In the genomic region with DNA sequence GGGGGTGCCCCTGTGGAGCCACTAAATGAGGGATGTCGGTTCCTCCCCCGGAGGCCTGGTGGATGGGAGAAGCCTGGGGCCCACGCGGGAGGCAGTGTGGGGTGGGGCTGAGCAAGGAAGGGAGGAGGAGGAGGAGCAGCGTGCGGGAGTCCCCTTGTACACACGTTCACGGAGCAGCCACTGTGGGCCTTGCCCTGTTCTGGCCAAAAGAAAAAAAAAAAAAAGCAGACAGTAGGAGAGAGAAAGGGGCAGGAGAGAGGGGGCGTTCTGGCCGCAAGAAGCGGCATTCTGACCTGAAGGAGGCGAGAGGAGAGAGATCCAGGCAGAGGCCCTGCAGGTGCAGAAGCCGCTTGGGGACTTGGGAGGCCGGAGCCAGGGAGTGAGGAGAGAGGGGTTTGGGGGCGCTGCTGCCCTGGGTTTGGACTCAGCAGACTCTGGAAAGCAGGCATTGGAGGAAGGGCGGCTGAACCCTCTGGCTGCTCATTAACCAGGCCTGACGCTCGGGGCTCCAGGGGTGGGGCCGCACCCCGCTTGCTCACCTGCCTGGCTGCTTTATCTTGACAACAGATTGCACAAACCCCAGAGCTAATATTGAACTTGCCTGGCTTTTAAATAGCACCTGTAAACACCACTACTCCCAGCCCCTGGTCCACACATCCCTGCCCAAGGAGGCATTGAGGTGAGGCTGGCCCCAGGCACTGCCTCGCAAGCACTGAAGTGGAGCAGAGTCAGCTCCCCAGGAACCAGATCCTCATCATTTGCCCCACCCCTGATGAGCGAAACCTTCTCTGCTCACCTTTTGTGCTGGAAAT, we compare ENCODE assay signal across 9 cellular contexts.
DNase-seq lines count a peak whose midpoint lies in the region; ATAC-seq, FAIRE-seq and TF ChIP-seq lines count a peak whose summit lies in the region.
"Had no signal": no experiment of that assay in that cellular context is flagged by ENCODE, and none has a peak within 500 bp of the region (broad histone marks: within the 10 kb centered on the region; RNA-seq: fewer than 3 reads in every experiment).

No MANE protein-coding gene starts in this region.

- H3K27me3 ChIP-seq in H1 (replicated peaks in 1 of 4; ENCODE audit: control insufficient read depth in 3 of 4, extremely low read depth in 1 of 4, insufficient read depth in 3 of 4, low read length in 3 of 4) = no peaks in the 10 kb centered on the region
- no peaks in the 10 kb centered on the region for H3K27me3 ChIP-seq in neural progenitor cell

- no peak overlapping the region for H2BK120ac ChIP-seq in H1 (replicated peaks; ENCODE audit: low read depth, low read length)

- H3K4me3 ChIP-seq in NB4 (ENCODE audit: low read depth, low read length) (no peak overlapping the region), H1 (ENCODE audit: extremely low read depth in 1 of 4, insufficient read depth in 2 of 4, low read depth in 3 of 4, low read length in 4 of 4) (no peak overlapping the region), neural progenitor cell (no peak overlapping the region)

- no peak for FAIRE-seq in H1 (lab: Jason Lieb, UNC)

- no peak overlapping the region for H2BK15ac ChIP-seq in H1 (ENCODE audit: low read length)

- TF ChIP-seq RAD21 in H1 (IDR thresholded peaks at IDR 0.05 in 1 of 2, conservative IDR thresholded peaks at IDR 0.05 in 1 of 2; ENCODE audit: low read depth in 2 of 2, low read length in 2 of 2) = peak; percentile 30 to 46; a peak in 3 of 4 replicates

- H3K9ac ChIP-seq in H1 (replicated peaks in 1 of 4; ENCODE audit: extremely low read depth in 1 of 4, low read depth in 3 of 4, low read length in 3 of 4) = no peak overlapping the region
- no peak overlapping the region for H3K9ac ChIP-seq in neural progenitor cell

- POLR2A ChIA-PET in H1 (lab: Charles Lee; ENCODE audit: partially characterized antibody) = interaction anchor here (0.6 to 1.2 kb wide), 4 partner anchors 16 to 235 kb away, joined by 3 read pairs; no protein-coding TSS in a partner anchor

- H4K8ac ChIP-seq in H1 (ENCODE audit: extremely low read depth, insufficient read depth, low read length) = 0 out of 2 replicates have a peak overlapping the region, but pooled peaks have one; percentile 17

- H3K79me1 ChIP-seq in H1 (ENCODE audit: low read depth, low read length) = no peaks in the 10 kb centered on the region

- TF ChIP-seq POLR2A in NB4 (IDR thresholded peaks at IDR 0.05; ENCODE audit: extremely low read depth, insufficient read length) = no peak
- no peak for TF ChIP-seq POLR2A in H1 (IDR thresholded peaks at IDR 0.05; ENCODE audit: control extremely low read depth in 1 of 2, low read depth in 2 of 2, low read length in 2 of 2)

- H3K9me3 ChIP-seq in H1 (ENCODE audit: insufficient read depth in 2 of 2, low read depth in 1 of 2, low read length in 1 of 2) (no peaks in the 10 kb centered on the region; a peak in 1 of 4 replicates), neural progenitor cell (ENCODE audit: low read depth) (no peaks in the 10 kb centered on the region)

- ATAC-seq in HG02763 (IDR thresholded peaks at IDR 0.05; ENCODE audit: unreplicated experiment) = no peak

- no peak overlapping the region for H2BK5ac ChIP-seq in H1 (ENCODE audit: low read depth, low read length)

- peaks cover 10% of the 10 kb centered on the region; the same call in 1 of the 2 replicates for H3K23me2 ChIP-seq in H1 (ENCODE audit: low read depth, low read length)

- DNase-seq in NCI-H1417 (lab: John Stamatoyannopoulos, UW) (peak; percentile 45 to 89 (median 79)), NCI-H1417 treated with DMSO at 0.1 percent for 48 hours (lab: John Stamatoyannopoulos, UW) (no peak), NB4 (ENCODE audit: low read depth) (peak; percentile 35), H1 (ENCODE audit: low read depth in 1 of 2, low spot score in 2 of 2) (peak in 1 of 2 experiments; percentile 64), neural progenitor cell (ENCODE audit: low spot score) (peak; percentile 74), SKM-1 treated with dmso at 0.1 percent for 144 hours (lab: John Stamatoyannopoulos, UW; ENCODE audit: unreplicated experiment) (no peak)
- DNase-seq in stimulated activated CD4-positive, alpha-beta T cell treated with anti-CD3 and anti-CD28 coated beads, Interleukin-1b, Interleukin-23, amount 100 ng/mL, for 48 hours = no peak
- DNase-seq: HCEC 1CT had no signal

- 60% methylated on average over 15 of the region's 22 CpGs; no CpG with 5 or more reads in 1 of the 2 experiments for WGBS in H1 (ENCODE audit: extremely low coverage in 1 of 2, insufficient coverage in 1 of 2, insufficient read length in 1 of 2, insufficient replicate concordance in 2 of 2, low coverage in 1 of 2, low lambda C conversion rate in 2 of 2, missing lambda C conversion rate in 1 of 2), 2 experiments

- H2AFZ ChIP-seq in H1 (ENCODE audit: low read length) (no peak overlapping the region), neural progenitor cell (replicated peaks) (no peak overlapping the region)

- H3K4me1 Mint-ChIP-seq in neural progenitor cell = peaks cover 34% of the 10 kb centered on the region

- peaks cover 27% of the 10 kb centered on the region for H3F3A ChIP-seq in neural progenitor cell (ENCODE audit: low read depth)

- no peaks in the 10 kb centered on the region for H3K9me3 Mint-ChIP-seq in neural progenitor cell

- no peak for TF ChIP-seq EP300 in H1 (IDR thresholded peaks at IDR 0.05; ENCODE audit: borderline replicate concordance in 1 of 2, low read depth in 2 of 2, low read length in 2 of 2)

- H4K5ac ChIP-seq in H1 (ENCODE audit: insufficient read length, low read depth, low read length) = no peak overlapping the region

- H3K23ac ChIP-seq in H1 (ENCODE audit: insufficient read length) = no peak overlapping the region

- peak overlapping the region; percentile 74 for H3K4ac ChIP-seq in H1 (replicated peaks; ENCODE audit: insufficient read length, low read depth, low read length)

- H2AK5ac ChIP-seq in H1 (ENCODE audit: low read depth, low read length) = 0 out of 2 replicates have a peak overlapping the region, but pooled peaks have one; percentile 53

- no peak overlapping the region for H4K91ac ChIP-seq in H1 (replicated peaks; ENCODE audit: insufficient read length, low read length)

- H3K79me2 ChIP-seq in H1 (ENCODE audit: control insufficient read depth in 1 of 2, insufficient read depth in 2 of 2, low read length in 2 of 2) (no peaks in the 10 kb centered on the region), neural progenitor cell (ENCODE audit: low read depth) (no peaks in the 10 kb centered on the region)

- peaks cover 0 to 21% (median 5%) of the 10 kb centered on the region in 4 experiments; a peak in 5 of 7 replicates for H3K4me1 ChIP-seq in H1 (replicated peaks in 1 of 4; ENCODE audit: control insufficient read depth in 3 of 4, insufficient read depth in 4 of 4, low read length in 3 of 4)
- H3K4me1 ChIP-seq in neural progenitor cell = peaks cover 22% of the 10 kb centered on the region

- H3K18ac ChIP-seq in H1 (ENCODE audit: extremely low read depth, low read length) = no peak overlapping the region

- TF ChIP-seq CTCF in NB4 (IDR thresholded peaks at IDR 0.05; ENCODE audit: low read depth, low read length) (no peak), H1 (IDR thresholded peaks at IDR 0.05; ENCODE audit: control extremely low read depth in 1 of 3, insufficient read depth in 1 of 3, low read depth in 1 of 3, low read length in 3 of 3) (peak in 2 of 3 experiments; percentile 9 to 42; a peak in 3 of 4 replicates), neural progenitor cell (IDR thresholded peaks at IDR 0.05) (peak; percentile 22)

- no peak overlapping the region for H3K56ac ChIP-seq in H1 (replicated peaks; ENCODE audit: insufficient read length, low read depth, low read length)

- 0 out of 2 replicates have a peak overlapping the region, but pooled peaks have one; percentile 61 for H2BK20ac ChIP-seq in H1 (ENCODE audit: low read length)

- no peak overlapping the region for H3K27ac Mint-ChIP-seq in neural progenitor cell

- peaks cover 19% of the 10 kb centered on the region for H3K27me3 Mint-ChIP-seq in neural progenitor cell (ENCODE audit: insufficient read depth, low read depth)

- CTCF ChIA-PET in H1 (lab: Charles Lee; ENCODE audit: partially characterized antibody) = interaction anchor here (0.8 to 13.4 kb wide), 24 partner anchors 12 to 218 kb away, joined by 3 to 182 read pairs (median 10); no protein-coding TSS in a partner anchor

- H4K20me1 ChIP-seq in H1 (replicated peaks in 1 of 2; ENCODE audit: control insufficient read depth in 1 of 2, insufficient read depth in 2 of 2, low read length in 2 of 2) (peaks cover 1 to 4% of the 10 kb centered on the region in 2 experiments), neural progenitor cell (ENCODE audit: low read depth) (peaks cover 24% of the 10 kb centered on the region)

- H3K36me3 ChIP-seq in H1 (ENCODE audit: control insufficient read depth in 2 of 4, insufficient read depth in 4 of 4, low read length in 3 of 4) = no peaks in the 10 kb centered on the region
- H3K36me3 ChIP-seq in neural progenitor cell = no peaks in the 10 kb centered on the region

- H3K36me3 Mint-ChIP-seq in neural progenitor cell = no peaks in the 10 kb centered on the region

- no peak overlapping the region for H3K27ac ChIP-seq in H1 (ENCODE audit: low read depth, low read length)
- no peak overlapping the region for H3K27ac ChIP-seq in neural progenitor cell

- H3K4me3 Mint-ChIP-seq in neural progenitor cell = peak overlapping the region; percentile 59

- H3K4me2 ChIP-seq in H1 (ENCODE audit: insufficient read depth in 1 of 2, low read depth in 2 of 2, low read length in 2 of 2) (no peak overlapping the region), neural progenitor cell (peak overlapping the region; percentile 63)

- H2BK12ac ChIP-seq in H1 (ENCODE audit: low read depth, low read length) = 0 out of 2 replicates have a peak overlapping the region, but pooled peaks have one; percentile 9

- no peak overlapping the region for H3K14ac ChIP-seq in H1 (ENCODE audit: insufficient read length)

TF ChIP-seq in H1, 55 proteins besides CTCF, POLR2A, EP300 and RAD21:
- TF ChIP-seq TBP (IDR thresholded peaks at IDR 0.05; ENCODE audit: low read depth, low read length) (peak; percentile 75), HDAC6 (IDR thresholded peaks at IDR 0.05; ENCODE audit: low read depth, low read length) (no peak)

Comparison
In these comparisons a context has a peak if more than half of its experiments do, and no peak if none do; other contexts are left out.
1. DNase-seq: peak in NCI-H1417 (3 of 3), NB4 (single experiment) and neural progenitor cell (single experiment); none in NCI-H1417 treated with DMSO at 0.1 percent for 48 hours (single experiment), SKM-1 treated with dmso at 0.1 percent for 144 hours (single experiment) and stimulated activated CD4-positive, alpha-beta T cell treated with anti-CD3 and anti-CD28 coated beads, Interleukin-1b, Interleukin-23, amount 100 ng/mL, for 48 hours (single experiment).